Comparison of ENCODE assay signal across 8 cellular contexts in genomic region chr4:48653217-48654014, GRCh38.
DNase-seq lines count a peak whose midpoint lies in the region; ATAC-seq, FAIRE-seq and TF ChIP-seq lines count a peak whose summit lies in the region.

No MANE protein-coding gene starts in this region.

- WGBS in smooth muscle cell (ENCODE audit: low lambda C conversion rate) = 48% methylated on average over 8 of the region's 8 CpGs

- POLR2A ChIA-PET in GM10248 (lab: Yijun Ruan, JAX) = interaction anchor here (0.6 kb wide), 1 partner anchor 16 kb away, joined by 4 read pairs; no protein-coding TSS in a partner anchor

- H3K79me2 ChIP-seq in smooth muscle cell (ENCODE audit: low read depth) = peaks cover 11% of the 10 kb centered on the region

- no peaks in the 10 kb centered on the region for H3K36me3 ChIP-seq in cardiac muscle cell
- H3K36me3 ChIP-seq in smooth muscle cell (ENCODE audit: low read depth) = no peaks in the 10 kb centered on the region

- no peaks in the 10 kb centered on the region for H3F3A ChIP-seq in smooth muscle cell (ENCODE audit: low read depth)

- H3K4me3 Mint-ChIP-seq in HFFc6 = peak overlapping the region; percentile 76
- peak overlapping the region; percentile 8 to 35 for H3K4me3 Mint-ChIP-seq in activated T-cell treated with anti-CD3 and anti-CD28 coated beads, Interleukin-2, amount 50 U/mL, for 72 hours

- no peaks in the 10 kb centered on the region for H3K27me3 Mint-ChIP-seq in HFFc6 (ENCODE audit: insufficient read depth)
- no peaks in the 10 kb centered on the region for H3K27me3 Mint-ChIP-seq in activated T-cell treated with anti-CD3 and anti-CD28 coated beads, Interleukin-2, amount 50 U/mL, for 72 hours (ENCODE audit: low read depth)

- no peak for FAIRE-seq in HTR-8/SVneo (lab: Jason Lieb, UNC)

- ATAC-seq in activated T-cell treated with anti-CD3 and anti-CD28 coated beads, Interleukin-2, amount 50 U/mL, for 72 hours (replicated peaks in 1 of 2) = peak; percentile 32 to 62
- ATAC-seq in HG03135 (IDR thresholded peaks at IDR 0.05; ENCODE audit: unreplicated experiment) = no peak

- H3K4me1 ChIP-seq in cardiac muscle cell (ENCODE audit: low read depth) (peaks cover 12% of the 10 kb centered on the region), smooth muscle cell (ENCODE audit: low read depth) (peaks cover 11% of the 10 kb centered on the region)

- H3K27ac ChIP-seq in cardiac muscle cell (peak overlapping the region; percentile 41), smooth muscle cell (ENCODE audit: low read depth) (peak overlapping the region; percentile 65)

- peaks cover 61% of the 10 kb centered on the region for H4K20me1 ChIP-seq in smooth muscle cell (ENCODE audit: low read depth)

- H3K9ac ChIP-seq in smooth muscle cell (ENCODE audit: low read depth) = peak overlapping the region; percentile 40

- peaks cover 42% of the 10 kb centered on the region for H3K4me1 Mint-ChIP-seq in HFFc6 (ENCODE audit: low read depth)
- peaks cover 44% of the 10 kb centered on the region for H3K4me1 Mint-ChIP-seq in activated T-cell treated with anti-CD3 and anti-CD28 coated beads, Interleukin-2, amount 50 U/mL, for 72 hours (ENCODE audit: low read depth)

- DNase-seq in HFFc6 (peak; percentile 46), cardiac muscle cell (ENCODE audit: low read depth in 1 of 2, low spot score in 1 of 2) (peak; percentile 39 to 84), smooth muscle cell (lab: John Stamatoyannopoulos, UW; ENCODE audit: unreplicated experiment) (peak; percentile 1), GM10248 (ENCODE audit: extremely low spot score) (no peak), HTR-8/SVneo (ENCODE audit: insufficient read length, low spot score) (no peak), SHP77 (lab: John Stamatoyannopoulos, UW) (no peak)
- DNase-seq in activated T-cell treated with anti-CD3 and anti-CD28 coated beads, Interleukin-2, amount 50 U/mL, for 72 hours = no peak

- CTCF ChIA-PET in GM10248 (lab: Yijun Ruan, JAX) = interaction anchor here (0.9 to 3.0 kb wide), 5 partner anchors 8 to 23 kb away, joined by 3 to 19 read pairs (median 4); no protein-coding TSS in a partner anchor

- H3K27me3 ChIP-seq in cardiac muscle cell (no peaks in the 10 kb centered on the region), smooth muscle cell (ENCODE audit: low read depth) (no peaks in the 10 kb centered on the region)

- no peaks in the 10 kb centered on the region for H3K9me3 ChIP-seq in cardiac muscle cell (ENCODE audit: low read depth)
- H3K9me3 ChIP-seq in smooth muscle cell (replicated peaks; ENCODE audit: low read depth) = no peaks in the 10 kb centered on the region

- peak overlapping the region; percentile 55 for H3K27ac Mint-ChIP-seq in HFFc6
- no peak overlapping the region for H3K27ac Mint-ChIP-seq in activated T-cell treated with anti-CD3 and anti-CD28 coated beads, Interleukin-2, amount 50 U/mL, for 72 hours

- peak overlapping the region; percentile 62 for H3K4me2 ChIP-seq in smooth muscle cell

- H3K36me3 Mint-ChIP-seq in HFFc6 (ENCODE audit: low read depth) = no peaks in the 10 kb centered on the region
- no peaks in the 10 kb centered on the region for H3K36me3 Mint-ChIP-seq in activated T-cell treated with anti-CD3 and anti-CD28 coated beads, Interleukin-2, amount 50 U/mL, for 72 hours (ENCODE audit: insufficient read depth in 2 of 2)

- TF ChIP-seq CTCF in HFFc6 (IDR thresholded peaks at IDR 0.05) (no peak), cardiac muscle cell (IDR thresholded peaks at IDR 0.05; ENCODE audit: low read depth, low read length) (no peak), smooth muscle cell (IDR thresholded peaks at IDR 0.05; ENCODE audit: borderline replicate concordance, insufficient read depth, poor library complexity, severe bottlenecking) (no peak), GM10248 (IDR thresholded peaks at IDR 0.05; ENCODE audit: control extremely low read depth, extremely low read depth, low read depth, missing control alignments) (no peak)

- H3K4me3 ChIP-seq in cardiac muscle cell (no peak overlapping the region), smooth muscle cell (peak overlapping the region; percentile 9)

- H2AFZ ChIP-seq in smooth muscle cell (ENCODE audit: low read depth) = no peak overlapping the region

- no peaks in the 10 kb centered on the region for H3K9me3 Mint-ChIP-seq in HFFc6
- H3K9me3 Mint-ChIP-seq in activated T-cell treated with anti-CD3 and anti-CD28 coated beads, Interleukin-2, amount 50 U/mL, for 72 hours = no peaks in the 10 kb centered on the region

Comparison
In these comparisons a context has a peak if more than half of its experiments do, and no peak if none do; other contexts are left out.
1. DNase-seq: peak in HFFc6 (single experiment), cardiac muscle cell (2 of 2) and smooth muscle cell (single experiment); none in activated T-cell treated with anti-CD3 and anti-CD28 coated beads, Interleukin-2, amount 50 U/mL, for 72 hours (0 of 2), GM10248 (single experiment), HTR-8/SVneo (single experiment) and SHP77 (0 of 2).